Comparison of ENCODE assay signal across 1 cellular context in genomic region chrX:82230013-82230412, GRCh38.
TF ChIP-seq lines count a peak whose summit lies in the region.

No MANE protein-coding gene starts in this region.

TF ChIP-seq in H1, 55 proteins besides CTCF, POLR2A, EP300 and RAD21 (continued from another document):
- TF ChIP-seq CHD7 (IDR thresholded peaks at IDR 0.05; ENCODE audit: insufficient replicate concordance, low read length) (no peak), SP1 (IDR thresholded peaks at IDR 0.05; ENCODE audit: low read depth, low read length) (no peak), FOSL1 (IDR thresholded peaks at IDR 0.05; ENCODE audit: insufficient read depth, low read depth, low read length) (no peak), SUZ12 (IDR thresholded peaks at IDR 0.05; ENCODE audit: low read length) (no peak), ASH2L (IDR thresholded peaks at IDR 0.05; ENCODE audit: low read length) (no peak), E2F6 (IDR thresholded peaks at IDR 0.05) (no peak), NRF1 (IDR thresholded peaks at IDR 0.05; ENCODE audit: low read depth, low read length) (no peak), SP2 (IDR thresholded peaks at IDR 0.05; ENCODE audit: low read length) (no peak), ATF3 (IDR thresholded peaks at IDR 0.05; ENCODE audit: insufficient read depth, low read depth, low read length) (no peak), CBX8 (IDR thresholded peaks at IDR 0.05; ENCODE audit: borderline replicate concordance, low read depth, low read length) (no peak), SP4 (IDR thresholded peaks at IDR 0.05; ENCODE audit: low read length) (no peak), BCL11A (IDR thresholded peaks at IDR 0.05; ENCODE audit: low read depth in 2 of 2, low read length in 2 of 2) (no peak), POLR2AphosphoS5 (IDR thresholded peaks at IDR 0.05; ENCODE audit: low read depth, low read length) (no peak)
